Comparison of ENCODE assay signal across 1 cellular context in the genomic region with DNA sequence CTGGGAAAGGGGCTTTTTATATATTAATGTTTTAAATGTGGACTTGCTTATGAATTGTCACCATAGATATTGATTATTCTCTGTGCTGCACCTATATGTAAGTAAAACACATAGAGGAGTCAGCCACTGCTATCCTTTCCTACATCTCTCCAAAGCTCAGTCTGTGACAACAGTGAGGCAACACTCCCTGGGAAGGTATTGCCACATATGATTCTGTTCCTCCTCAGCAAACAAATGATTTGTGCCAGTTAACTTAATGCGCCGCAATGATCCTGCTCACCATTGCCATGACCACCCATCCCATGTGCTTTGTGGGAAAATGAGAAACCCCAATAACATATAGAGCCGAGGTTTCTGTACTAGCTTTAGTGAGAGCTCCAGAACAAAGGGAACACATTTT.
TF ChIP-seq lines count a peak whose summit lies in the region.

No MANE protein-coding gene starts in this region.

TF ChIP-seq in K562, 482 proteins besides CTCF, POLR2A, EP300 and RAD21:
- TF ChIP-seq MCM5 (IDR thresholded peaks at IDR 0.05; ENCODE audit: low read depth) (no peak), SMAD3 (CRISPR knock-in tag; conservative IDR thresholded peaks at IDR 0.05) (no peak), CEBPB (tag; IDR thresholded peaks at IDR 0.05) (peak; percentile 68), NCOA2 (IDR thresholded peaks at IDR 0.05; ENCODE audit: partially characterized antibody in 2 of 2) (peak in 1 of 2 experiments; percentile 15), NFATC3 (IDR thresholded peaks at IDR 0.05) (no peak), CEBPG (CRISPR knock-in tag; IDR thresholded peaks at IDR 0.05) (no peak), CEBPG (tag; conservative IDR thresholded peaks at IDR 0.05 in 1 of 2, IDR thresholded peaks at IDR 0.05 in 1 of 2) (0 out of 4 replicates have a peak, but pooled peaks have one; percentile 17 to 54)
